9 cellular contexts compared by ENCODE assay signal in the genomic region with DNA sequence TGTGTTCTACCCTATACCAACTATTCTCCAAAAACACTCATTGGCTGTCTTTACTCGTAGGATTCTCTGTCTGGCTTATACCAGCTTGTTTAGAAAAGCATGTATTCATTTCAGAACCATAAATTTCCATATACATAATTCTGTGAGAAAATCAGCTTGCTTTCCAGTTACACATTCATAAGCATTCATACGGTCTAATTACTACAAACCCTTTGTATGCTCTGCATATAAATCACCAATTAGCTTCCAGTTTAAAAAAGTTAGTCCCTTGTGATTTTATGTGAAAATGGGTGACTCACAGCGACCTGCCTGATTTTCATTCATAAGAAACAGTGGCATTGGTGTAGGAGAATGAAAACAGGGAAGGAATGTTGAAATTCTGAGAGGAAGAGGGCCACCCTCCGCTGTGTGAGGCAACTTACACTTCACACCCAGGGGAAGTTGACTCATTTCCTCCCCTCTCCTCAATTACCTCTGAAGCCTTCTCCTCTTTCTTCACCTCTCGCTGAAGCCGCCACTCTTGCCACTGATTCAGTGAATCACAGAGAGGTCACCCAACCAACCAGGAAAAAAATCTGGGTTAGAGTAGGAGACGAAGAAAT.
DNase-seq lines count a peak whose midpoint lies in the region; ATAC-seq and TF ChIP-seq lines count a peak whose summit lies in the region.
"Had no signal": no experiment of that assay in that cellular context is flagged by ENCODE, and none has a peak within 500 bp of the region (broad histone marks: within the 10 kb centered on the region; RNA-seq: fewer than 3 reads in every experiment).

No MANE protein-coding gene starts in this region.

- H3K4me3 ChIP-seq in smooth muscle cell = no peak overlapping the region

- peak; percentile 7 for DNase-seq in activated T-cell treated with anti-CD3 and anti-CD28 coated beads for 24 hours (ENCODE audit: low read depth)
- no peak for DNase-seq in activated T-cell treated with anti-CD3 and anti-CD28 coated beads for 4 hours
- DNase-seq in fibroblast of the conjunctiva (ENCODE audit: low read depth) = peak; percentile 9
- no peak for DNase-seq in smooth muscle cell (lab: John Stamatoyannopoulos, UW; ENCODE audit: unreplicated experiment)
- no peak for DNase-seq in NCI-H146 (lab: John Stamatoyannopoulos, UW)

- H3F3A ChIP-seq in smooth muscle cell (ENCODE audit: low read depth) = peaks cover 4% of the 10 kb centered on the region

- peak overlapping the region; percentile 25 for H3K4me2 ChIP-seq in smooth muscle cell

- H3K9ac ChIP-seq in smooth muscle cell (ENCODE audit: low read depth) = no peak overlapping the region

- H3K79me2 ChIP-seq in smooth muscle cell (ENCODE audit: low read depth) = no peaks in the 10 kb centered on the region

- no peak overlapping the region for H2AFZ ChIP-seq in smooth muscle cell (ENCODE audit: low read depth)

- no peak for TF ChIP-seq CTCF in smooth muscle cell (IDR thresholded peaks at IDR 0.05; ENCODE audit: borderline replicate concordance, insufficient read depth, poor library complexity, severe bottlenecking)

- no peaks in the 10 kb centered on the region for H3K27me3 ChIP-seq in smooth muscle cell (ENCODE audit: low read depth)

- no peaks in the 10 kb centered on the region for H4K20me1 ChIP-seq in smooth muscle cell (ENCODE audit: low read depth)

- no peaks in the 10 kb centered on the region for H3K9me3 ChIP-seq in smooth muscle cell (replicated peaks; ENCODE audit: low read depth)

- no peaks in the 10 kb centered on the region for H3K36me3 ChIP-seq in smooth muscle cell (ENCODE audit: low read depth)

- ATAC-seq in SK-N-SH treated with all-trans-retinoic acid at 6 μM for 48 hours = peak; percentile 55; the same call in 2 of the 3 replicates
- ATAC-seq in GM18858 (IDR thresholded peaks at IDR 0.05; ENCODE audit: unreplicated experiment) = no peak
- no peak for ATAC-seq in HG03108 (IDR thresholded peaks at IDR 0.05; ENCODE audit: unreplicated experiment)

- 14% methylated on average over 7 of the region's 7 CpGs for WGBS in smooth muscle cell (ENCODE audit: low lambda C conversion rate)

- peak overlapping the region; percentile 13 for H3K27ac ChIP-seq in smooth muscle cell (ENCODE audit: low read depth)
- H3K27ac ChIP-seq: C4-2B had no signal

- H3K4me1 ChIP-seq in smooth muscle cell (ENCODE audit: low read depth) = no peaks in the 10 kb centered on the region

TF ChIP-seq in SK-N-SH treated with all-trans-retinoic acid at 6 μM for 48 hours, 23 proteins besides CTCF, POLR2A, EP300 and RAD21:
- no peak for TF ChIP-seq ZNF565 (CRISPR knock-in tag; conservative IDR thresholded peaks at IDR 0.05; ENCODE audit: low read depth)
- no peak for TF ChIP-seq SNAI2 (CRISPR knock-in tag; IDR thresholded peaks at IDR 0.05)
- no peak for TF ChIP-seq BACH2 (CRISPR knock-in tag; IDR thresholded peaks at IDR 0.05; ENCODE audit: borderline replicate concordance)
- TF ChIP-seq ZC3H10 (CRISPR knock-in tag; IDR thresholded peaks at IDR 0.05) = no peak
- TF ChIP-seq CSDC2 (CRISPR knock-in tag; IDR thresholded peaks at IDR 0.05) = no peak
- TF ChIP-seq ARNTL (CRISPR knock-in tag; IDR thresholded peaks at IDR 0.05; ENCODE audit: borderline replicate concordance, low read depth) = no peak
- TF ChIP-seq TCF4 (CRISPR knock-in tag; IDR thresholded peaks at IDR 0.05; ENCODE audit: borderline replicate concordance) = no peak
- no peak for TF ChIP-seq ZFP30 (CRISPR knock-in tag; IDR thresholded peaks at IDR 0.05)

Comparison
In these comparisons a context has a peak if more than half of its experiments do, and no peak if none do; other contexts are left out.
1. DNase-seq: peak in activated T-cell treated with anti-CD3 and anti-CD28 coated beads for 24 hours (single experiment) and fibroblast of the conjunctiva (single experiment); none in activated T-cell treated with anti-CD3 and anti-CD28 coated beads for 4 hours (single experiment), smooth muscle cell (single experiment) and NCI-H146 (single experiment).